ENCODE assay signal across 1 cellular context in the genomic region with DNA sequence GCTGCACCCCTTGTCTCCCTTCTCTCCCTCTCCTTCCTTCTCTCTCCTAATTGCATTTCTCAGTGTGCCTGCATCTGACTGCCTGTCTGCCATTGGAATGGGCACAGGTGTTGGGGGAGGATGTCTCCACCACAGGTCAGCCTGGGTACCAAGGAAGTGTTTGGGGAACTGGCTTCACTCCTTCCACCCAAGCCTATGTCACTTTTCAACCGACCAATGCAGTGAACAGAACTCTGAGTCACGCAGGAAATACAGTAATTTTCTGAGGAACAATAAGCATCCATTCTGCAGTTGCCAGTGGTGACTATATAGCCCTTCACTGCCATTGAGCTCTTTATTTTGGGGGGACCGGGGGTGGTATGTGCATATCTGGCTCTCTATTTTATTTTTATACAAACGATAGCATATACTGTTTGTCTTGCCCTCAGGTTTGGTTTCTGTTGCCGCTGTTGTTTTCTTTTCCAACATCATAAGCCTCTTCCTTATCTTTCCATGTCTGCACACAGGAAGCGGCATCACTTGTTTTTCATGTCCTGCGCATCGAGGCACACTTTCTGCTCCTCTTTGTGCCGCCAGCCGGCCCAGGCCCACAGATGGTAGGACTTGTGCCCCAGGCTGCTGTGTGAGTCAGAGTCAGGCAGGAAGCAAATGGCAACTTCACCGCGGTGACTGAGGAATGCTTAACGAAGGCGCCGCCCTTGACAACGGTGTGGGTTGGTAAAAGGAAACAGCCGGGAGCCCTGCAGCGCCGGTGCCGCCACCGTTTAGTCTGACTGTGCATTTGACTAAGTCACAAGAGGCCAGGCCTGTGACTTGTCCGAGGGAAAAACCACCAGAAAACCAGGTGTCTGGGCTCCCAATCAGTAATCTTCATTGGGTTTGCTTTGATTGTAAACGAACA.
TF ChIP-seq lines count a peak whose summit lies in the region.

No MANE protein-coding gene starts in this region.

TF ChIP-seq in HEK293, 187 proteins besides CTCF, POLR2A, EP300 and RAD21 (continued from another document):
- no peak for TF ChIP-seq ZNF280D (tag by site-specific recombination; IDR thresholded peaks at IDR 0.05)
- TF ChIP-seq PRDM2 (tag by site-specific recombination; IDR thresholded peaks at IDR 0.05; ENCODE audit: borderline replicate concordance): no peak
- no peak for TF ChIP-seq ZNF548 (tag by site-specific recombination; IDR thresholded peaks at IDR 0.05)
- 0 out of 2 replicates have a peak, but pooled peaks have one; percentile 54 for TF ChIP-seq TRIM28 (IDR thresholded peaks at IDR 0.05; ENCODE audit: borderline replicate concordance, low read length)
- TF ChIP-seq, protein P1, sequence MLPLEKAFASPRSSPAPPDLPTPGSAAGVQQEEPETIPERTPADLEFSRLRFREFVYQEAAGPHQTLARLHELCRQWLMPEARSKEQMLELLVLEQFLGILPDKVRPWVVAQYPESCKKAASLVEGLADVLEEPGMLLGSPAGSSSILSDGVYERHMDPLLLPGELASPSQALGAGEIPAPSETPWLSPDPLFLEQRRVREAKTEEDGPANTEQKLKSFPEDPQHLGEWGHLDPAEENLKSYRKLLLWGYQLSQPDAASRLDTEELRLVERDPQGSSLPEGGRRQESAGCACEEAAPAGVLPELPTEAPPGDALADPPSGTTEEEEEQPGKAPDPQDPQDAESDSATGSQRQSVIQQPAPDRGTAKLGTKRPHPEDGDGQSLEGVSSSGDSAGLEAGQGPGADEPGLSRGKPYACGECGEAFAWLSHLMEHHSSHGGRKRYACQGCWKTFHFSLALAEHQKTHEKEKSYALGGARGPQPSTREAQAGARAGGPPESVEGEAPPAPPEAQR (tag by site-specific recombination; IDR thresholded peaks at IDR 0.05): no peak
- no peak for TF ChIP-seq ZNF114 (tag by site-specific recombination; IDR thresholded peaks at IDR 0.05)
- no peak for TF ChIP-seq ZNF626 (tag by site-specific recombination; IDR thresholded peaks at IDR 0.05)
- peak; percentile 57 for TF ChIP-seq OSR2 (tag by site-specific recombination; IDR thresholded peaks at IDR 0.05)
- TF ChIP-seq ZNF248 (tag by site-specific recombination; IDR thresholded peaks at IDR 0.05): no peak
- no peak for TF ChIP-seq SP3 (tag by site-specific recombination; IDR thresholded peaks at IDR 0.05)
- TF ChIP-seq ZNF335 (tag by site-specific recombination; conservative IDR thresholded peaks at IDR 0.05): peak; percentile 53
- TF ChIP-seq ZBTB17 (tag by site-specific recombination; IDR thresholded peaks at IDR 0.05): peak; percentile 40; the same call in 1 of the 2 replicates
- 0 out of 2 replicates have a peak, but pooled peaks have one; percentile 13 for TF ChIP-seq ZFHX2 (tag by site-specific recombination; conservative IDR thresholded peaks at IDR 0.05)
- TF ChIP-seq ZNF501 (tag by site-specific recombination; IDR thresholded peaks at IDR 0.05): no peak
- no peak for TF ChIP-seq ZBTB10 (tag by site-specific recombination; IDR thresholded peaks at IDR 0.05)
- TF ChIP-seq ZNF561 (tag by site-specific recombination; IDR thresholded peaks at IDR 0.05; ENCODE audit: borderline replicate concordance): 0 out of 2 replicates have a peak, but pooled peaks have one; percentile 50
TF ChIP-seq in HEK293: peak in this region for 14.
